Comparison of ENCODE assay signal across 11 cellular contexts in genomic region chr2:222504714-222505113, GRCh38.
A peak's percentile ranks its signal among the peaks of the same experiment; 100 is the strongest.
DNase-seq lines count a peak whose midpoint lies in the region; ATAC-seq, FAIRE-seq and TF ChIP-seq lines count a peak whose summit lies in the region.
"Had no signal": no experiment of that assay in that cellular context is flagged by ENCODE, and none has a peak within 500 bp of the region (broad histone marks: within the 10 kb centered on the region; RNA-seq: fewer than 3 reads in every experiment).

No MANE protein-coding gene starts in this region.

- peak; percentile 97 for FAIRE-seq in GM19239 (lab: Jason Lieb, UNC)

- DNase-seq in GM06990 (ENCODE audit: extremely low read depth, insufficient read length) (peak; percentile 29), GM19239 (ENCODE audit: insufficient read length, low spot score) (peak; percentile 48), hepatic stellate cell (ENCODE audit: low spot score) (no peak), iPS-NIHi11 (ENCODE audit: low spot score) (no peak), type B pancreatic cell (ENCODE audit: extremely low spot score, unreplicated experiment) (no peak)
- DNase-seq in stimulated activated CD4-positive, alpha-beta T cell treated with anti-CD3 and anti-CD28 coated beads, Interleukin-4, amount 100 ng/mL, for 24 hours = no peak
- DNase-seq: activated T-cell treated with anti-CD3 and anti-CD28 coated beads, Interleukin-2, amount 50 U/mL, for 48 hours; NCI-H69; stimulated activated naive CD4-positive, alpha-beta T cell had no signal

- H3K36me3 Mint-ChIP-seq in type B pancreatic cell = no peaks in the 10 kb centered on the region

- H3K27me3 ChIP-seq in GM06990 (replicated peaks; ENCODE audit: control insufficient read depth, insufficient read depth, low read length) = no peaks in the 10 kb centered on the region

- no peak overlapping the region for H3K4me3 Mint-ChIP-seq in type B pancreatic cell

- H3K27me3 Mint-ChIP-seq in type B pancreatic cell = peaks cover 3% of the 10 kb centered on the region

- TF ChIP-seq CTCF in GM06990 (IDR thresholded peaks at IDR 0.05; ENCODE audit: insufficient read depth, low read length, poor library complexity, severe bottlenecking) = no peak
- TF ChIP-seq CTCF in type B pancreatic cell (conservative IDR thresholded peaks at IDR 0.05) = no peak

- ATAC-seq in HG02759 (IDR thresholded peaks at IDR 0.05; ENCODE audit: unreplicated experiment) (peak; percentile 97), HG03520 (IDR thresholded peaks at IDR 0.05; ENCODE audit: unreplicated experiment) (peak; percentile 98)

- peaks cover 6% of the 10 kb centered on the region for H3K9me3 Mint-ChIP-seq in type B pancreatic cell

- H3K27ac Mint-ChIP-seq in type B pancreatic cell = no peak overlapping the region

- H3K4me1 Mint-ChIP-seq in type B pancreatic cell (ENCODE audit: unreplicated experiment) = peaks cover 5% of the 10 kb centered on the region

- H3K4me3 ChIP-seq in GM06990 (replicated peaks; ENCODE audit: low read depth, low read length) = no peak overlapping the region; the same call in 1 of the 2 replicates

- no peaks in the 10 kb centered on the region for H3K36me3 ChIP-seq in GM06990 (ENCODE audit: control insufficient read depth, insufficient read depth, low read length)

Comparison
In these comparisons a context has a peak if more than half of its experiments do, and no peak if none do; other contexts are left out.
1. DNase-seq: peak in GM06990 (single experiment) and GM19239 (single experiment); none in stimulated activated CD4-positive, alpha-beta T cell treated with anti-CD3 and anti-CD28 coated beads, Interleukin-4, amount 100 ng/mL, for 24 hours (single experiment), hepatic stellate cell (single experiment), iPS-NIHi11 (single experiment) and type B pancreatic cell (single experiment).